Comparison of ENCODE assay signal across 27 cellular contexts in genomic region chr3:62531494-62531893, GRCh38.
"Had no signal": no experiment of that assay in that cellular context is flagged by ENCODE, and none has a peak within 500 bp of the region (broad histone marks: within the 10 kb centered on the region; RNA-seq: fewer than 3 reads in every experiment).

No MANE protein-coding gene starts in this region.

- H3K4me1 ChIP-seq: ascending aorta, esophagus squamous epithelium, gastroesophageal sphincter, heart right ventricle had no signal

- H3K27ac ChIP-seq: ascending aorta, coronary artery, epithelial cell of prostate, esophagus squamous epithelium, gastroesophageal sphincter, heart right ventricle had no signal

- H3K9me3 ChIP-seq: ascending aorta, esophagus squamous epithelium, gastroesophageal sphincter, heart right ventricle had no signal

- H3K27me3 Mint-ChIP-seq: activated CD4-positive, alpha-beta memory T cell treated with anti-CD3 and anti-CD28 coated beads, Interleukin-2, amount 10 ng/mL, durations not matched to agents 7 days and 5 days; activated CD4-positive, alpha-beta T cell treated with anti-CD3 and anti-CD28 coated beads, Interleukin-2, amount 10 ng/mL, durations not matched to agents 7 days and 5 days; activated naive CD4-positive, alpha-beta T cell treated with anti-CD3 and anti-CD28 coated beads, Interleukin-2, amount 10 ng/mL, durations not matched to agents 7 days and 5 days; activated T-cell treated with anti-CD3 and anti-CD28 coated beads, Interleukin-2, amount 50 U/mL, for 24 hours; central memory CD8-positive, alpha-beta T cell; dendritic cell treated with granulocyte-macrophage colony-stimulating factor and Interleukin-4, amounts not matched to agents 40 ng/mL and 50 ng/mL, for 4 days; effector memory CD8-positive, alpha-beta T cell had no signal

- H3K27ac Mint-ChIP-seq: activated CD4-positive, alpha-beta memory T cell treated with anti-CD3 and anti-CD28 coated beads, Interleukin-2, amount 10 ng/mL, durations not matched to agents 7 days and 5 days; activated CD4-positive, alpha-beta T cell treated with anti-CD3 and anti-CD28 coated beads, Interleukin-2, amount 10 ng/mL, durations not matched to agents 7 days and 5 days; activated naive CD4-positive, alpha-beta T cell treated with anti-CD3 and anti-CD28 coated beads, Interleukin-2, amount 10 ng/mL, durations not matched to agents 7 days and 5 days; activated naive CD4-positive, alpha-beta T cell treated with anti-CD3 and anti-CD28 coated beads, Interleukin-2, amount 50 U/mL, for 72 hours; activated naive CD8-positive, alpha-beta T cell treated with anti-CD3 and anti-CD28 coated beads, Interleukin-2, amount 10 ng/mL, durations not matched to agents 7 days and 5 days; activated T-cell treated with anti-CD3 and anti-CD28 coated beads, Interleukin-2, amount 50 U/mL, for 24 hours; activated T-cell treated with anti-CD3 and anti-CD28 coated beads, Interleukin-2, amount 50 U/mL, for 72 hours; dendritic cell treated with granulocyte-macrophage colony-stimulating factor and Interleukin-4, amounts not matched to agents 40 ng/mL and 50 ng/mL, for 4 days; effector memory CD8-positive, alpha-beta T cell had no signal

- H3K36me3 ChIP-seq: ascending aorta, esophagus squamous epithelium, gastroesophageal sphincter, heart right ventricle had no signal

- H3K9me3 Mint-ChIP-seq: activated CD4-positive, alpha-beta memory T cell treated with anti-CD3 and anti-CD28 coated beads, Interleukin-2, amount 10 ng/mL, durations not matched to agents 7 days and 5 days; activated CD4-positive, alpha-beta T cell treated with anti-CD3 and anti-CD28 coated beads, Interleukin-2, amount 10 ng/mL, durations not matched to agents 7 days and 5 days; activated naive CD4-positive, alpha-beta T cell treated with anti-CD3 and anti-CD28 coated beads, Interleukin-2, amount 10 ng/mL, durations not matched to agents 7 days and 5 days; activated naive CD4-positive, alpha-beta T cell treated with anti-CD3 and anti-CD28 coated beads, Interleukin-2, amount 50 U/mL, for 72 hours; activated naive CD8-positive, alpha-beta T cell treated with anti-CD3 and anti-CD28 coated beads, Interleukin-2, amount 10 ng/mL, durations not matched to agents 7 days and 5 days; activated T-cell treated with anti-CD3 and anti-CD28 coated beads, Interleukin-2, amount 50 U/mL, for 24 hours; activated T-cell treated with anti-CD3 and anti-CD28 coated beads, Interleukin-2, amount 50 U/mL, for 72 hours; central memory CD8-positive, alpha-beta T cell; dendritic cell treated with granulocyte-macrophage colony-stimulating factor and Interleukin-4, amounts not matched to agents 40 ng/mL and 50 ng/mL, for 4 days had no signal

- H3K27me3 ChIP-seq: ascending aorta, gastroesophageal sphincter, heart right ventricle had no signal

- H3K4me3 ChIP-seq: ascending aorta, coronary artery, esophagus squamous epithelium, gastroesophageal sphincter, heart right ventricle had no signal

- ATAC-seq: activated naive CD4-positive, alpha-beta T cell treated with anti-CD3 and anti-CD28 coated beads, Interleukin-2, amount 50 U/mL, for 72 hours; activated T-cell treated with anti-CD3 and anti-CD28 coated beads, Interleukin-2, amount 50 U/mL, for 72 hours; effector memory CD8-positive, alpha-beta T cell; gastroesophageal sphincter; heart right ventricle had no signal

- DNase-seq: activated CD4-positive, alpha-beta memory T cell treated with anti-CD3 and anti-CD28 coated beads, Interleukin-2, amount 10 ng/mL, durations not matched to agents 7 days and 5 days; activated CD4-positive, alpha-beta T cell treated with anti-CD3 and anti-CD28 coated beads for 1 hour; activated CD4-positive, alpha-beta T cell treated with anti-CD3 and anti-CD28 coated beads for 4 hours; activated CD4-positive, alpha-beta T cell treated with anti-CD3 and anti-CD28 coated beads, Interleukin-2, amount 10 ng/mL, durations not matched to agents 7 days and 5 days; activated CD4-positive, alpha-beta T cell treated with anti-CD3 and anti-CD28 coated beads, Interleukin-2, amount 50 U/mL, for 4 hours; activated CD8-positive, alpha-beta memory T cell treated with anti-CD3 and anti-CD28 coated beads, Interleukin-2, amount 50 U/mL, for 48 hours; activated gamma-delta T cell; activated naive CD4-positive, alpha-beta T cell; activated naive CD4-positive, alpha-beta T cell treated with anti-CD3 and anti-CD28 coated beads, Interleukin-2, amount 10 ng/mL, durations not matched to agents 7 days and 5 days; activated naive CD8-positive, alpha-beta T cell treated with anti-CD3 and anti-CD28 coated beads, Interleukin-2, amount 10 ng/mL, durations not matched to agents 7 days and 5 days; activated T-cell treated with anti-CD3 and anti-CD28 coated beads for 4 hours; activated T-cell treated with anti-CD3 and anti-CD28 coated beads, Interleukin-2, amount 50 U/mL, for 24 hours; activated T-cell treated with anti-CD3 and anti-CD28 coated beads, Interleukin-2, amount 50 U/mL, for 72 hours; effector CD4-positive, alpha-beta T cell; effector memory CD8-positive, alpha-beta T cell; esophagus squamous epithelium; foreskin melanocyte; heart right ventricle; T-helper 2 cell had no signal

- H3K4me3 Mint-ChIP-seq: activated CD4-positive, alpha-beta memory T cell treated with anti-CD3 and anti-CD28 coated beads, Interleukin-2, amount 10 ng/mL, durations not matched to agents 7 days and 5 days; activated CD4-positive, alpha-beta T cell treated with anti-CD3 and anti-CD28 coated beads, Interleukin-2, amount 10 ng/mL, durations not matched to agents 7 days and 5 days; activated naive CD4-positive, alpha-beta T cell treated with anti-CD3 and anti-CD28 coated beads, Interleukin-2, amount 10 ng/mL, durations not matched to agents 7 days and 5 days; activated naive CD8-positive, alpha-beta T cell treated with anti-CD3 and anti-CD28 coated beads, Interleukin-2, amount 10 ng/mL, durations not matched to agents 7 days and 5 days; activated T-cell treated with anti-CD3 and anti-CD28 coated beads, Interleukin-2, amount 50 U/mL, for 24 hours; activated T-cell treated with anti-CD3 and anti-CD28 coated beads, Interleukin-2, amount 50 U/mL, for 72 hours; brain; central memory CD8-positive, alpha-beta T cell; dendritic cell treated with granulocyte-macrophage colony-stimulating factor and Interleukin-4, amounts not matched to agents 40 ng/mL and 50 ng/mL, for 4 days; effector memory CD8-positive, alpha-beta T cell had no signal

- H3K4me1 Mint-ChIP-seq: activated CD4-positive, alpha-beta memory T cell treated with anti-CD3 and anti-CD28 coated beads, Interleukin-2, amount 10 ng/mL, durations not matched to agents 7 days and 5 days; activated CD4-positive, alpha-beta T cell treated with anti-CD3 and anti-CD28 coated beads, Interleukin-2, amount 10 ng/mL, durations not matched to agents 7 days and 5 days; activated naive CD4-positive, alpha-beta T cell treated with anti-CD3 and anti-CD28 coated beads, Interleukin-2, amount 10 ng/mL, durations not matched to agents 7 days and 5 days; activated naive CD8-positive, alpha-beta T cell treated with anti-CD3 and anti-CD28 coated beads, Interleukin-2, amount 10 ng/mL, durations not matched to agents 7 days and 5 days; brain; central memory CD8-positive, alpha-beta T cell had no signal

- H3K36me3 Mint-ChIP-seq: activated naive CD4-positive, alpha-beta T cell treated with anti-CD3 and anti-CD28 coated beads, Interleukin-2, amount 10 ng/mL, durations not matched to agents 7 days and 5 days; activated naive CD4-positive, alpha-beta T cell treated with anti-CD3 and anti-CD28 coated beads, Interleukin-2, amount 50 U/mL, for 72 hours; activated naive CD8-positive, alpha-beta T cell treated with anti-CD3 and anti-CD28 coated beads, Interleukin-2, amount 10 ng/mL, durations not matched to agents 7 days and 5 days had no signal
